16 cellular contexts compared by ENCODE assay signal in genomic region chr17:41772218-41772585, GRCh38. TPM values are rescaled to one million over a fixed set of nuclear protein-coding genes. Genes with fewer than 3 reads are reported as not detected.
DNase-seq lines count a peak whose midpoint lies in the region; ATAC-seq and TF ChIP-seq lines count a peak whose summit lies in the region.
"Had no signal": no experiment of that assay in that cellular context is flagged by ENCODE, and none has a peak within 500 bp of the region (broad histone marks: within the 10 kb centered on the region; RNA-seq: fewer than 3 reads in every experiment).

No MANE protein-coding gene starts in this region.

- no peaks in the 10 kb centered on the region for H3K9me2 ChIP-seq in PC-3 (replicated peaks; ENCODE audit: low read length)

- H3K4me1 ChIP-seq in H9 (ENCODE audit: insufficient read depth, low read length) (peaks cover 7% of the 10 kb centered on the region; the same call in 1 of the 2 replicates), PC-3 (ENCODE audit: insufficient read depth, low read length) (peaks cover 45% of the 10 kb centered on the region), smooth muscle cell (ENCODE audit: low read depth) (peaks cover 19% of the 10 kb centered on the region)

- H4K20me1 ChIP-seq in H9 (ENCODE audit: control insufficient read depth, insufficient read depth, insufficient read length) (no peaks in the 10 kb centered on the region), PC-3 (ENCODE audit: low read length) (peaks cover 4% of the 10 kb centered on the region), smooth muscle cell (ENCODE audit: low read depth) (peaks cover 78% of the 10 kb centered on the region)

- BruUV-seq in PC-3 (replicated peaks; lab: Mats Ljungman, UMichigan), result no TSS peak

- peaks cover 6% of the 10 kb centered on the region for H3F3A ChIP-seq in PC-3 (ENCODE audit: low read length, unreplicated experiment)
- peaks cover 14% of the 10 kb centered on the region for H3F3A ChIP-seq in smooth muscle cell (ENCODE audit: low read depth)

- no peak overlapping the region for H3T11ph ChIP-seq in H9 (ENCODE audit: low read length)

- H3K9ac ChIP-seq in H9 (ENCODE audit: extremely low read depth, insufficient read length, low read length), result no peak overlapping the region
- peak overlapping the region; percentile 77 for H3K9ac ChIP-seq in PC-3 (ENCODE audit: low read length)
- H3K9ac ChIP-seq in smooth muscle cell (ENCODE audit: low read depth), result peak overlapping the region; percentile 34

- no peak overlapping the region for H2BK5ac ChIP-seq in H9 (ENCODE audit: insufficient read length, low read length)

- no peaks in the 10 kb centered on the region for H3K27me3 Mint-ChIP-seq in H9 (ENCODE audit: low read depth)
- H3K27me3 Mint-ChIP-seq: activated naive CD4-positive, alpha-beta T cell treated with anti-CD3 and anti-CD28 coated beads, Interleukin-2, amount 50 U/mL, for 24 hours had no signal

- H3K27ac Mint-ChIP-seq in H9, result peak overlapping the region; percentile 22 to 72 (median 70); a peak in 3 of 7 replicates
- H3K27ac Mint-ChIP-seq: activated naive CD4-positive, alpha-beta T cell treated with anti-CD3 and anti-CD28 coated beads, Interleukin-2, amount 50 U/mL, for 24 hours had no signal

- no peak overlapping the region for H4K8ac ChIP-seq in H9 (replicated peaks; ENCODE audit: insufficient read length, low read depth, low read length)

- H4K91ac ChIP-seq in H9 (ENCODE audit: insufficient read length, low read depth, low read length), result no peak overlapping the region

- H2BK20ac ChIP-seq in H9 (ENCODE audit: low read depth, low read length, poor library complexity, severe bottlenecking), result no peak overlapping the region

- H2BK120ac ChIP-seq in H9 (ENCODE audit: low read depth, low read length, poor library complexity, severe bottlenecking), result no peak overlapping the region

- no peak overlapping the region for H2BK12ac ChIP-seq in H9 (ENCODE audit: insufficient read length, low read depth, low read length)

- no CpG with 5 or more reads among the region's 4 CpGs for WGBS in H9 (ENCODE audit: extremely low coverage, insufficient read length, low lambda C conversion rate)
- WGBS in smooth muscle cell (ENCODE audit: low lambda C conversion rate), result 65% methylated on average over 4 of the region's 4 CpGs

- POLR2A ChIA-PET in PC-3 (lab: Charles Lee; ENCODE audit: unreplicated experiment), result no interaction called here

- no peak overlapping the region for H2AK5ac ChIP-seq in H9 (ENCODE audit: insufficient read length, low read length)

- CTCF ChIA-PET in PC-3 (lab: Charles Lee), result no interaction called here

- TF ChIP-seq CTCF in H9 (conservative IDR thresholded peaks at IDR 0.05) (no peak), PC-3 (conservative IDR thresholded peaks at IDR 0.05; ENCODE audit: low read depth, low read length) (no peak), smooth muscle cell (IDR thresholded peaks at IDR 0.05; ENCODE audit: borderline replicate concordance, insufficient read depth, poor library complexity, severe bottlenecking) (no peak)

- no peak overlapping the region for H4K5ac ChIP-seq in H9 (ENCODE audit: insufficient read length, low read depth, low read length)

- no peaks in the 10 kb centered on the region for H3K9me3 Mint-ChIP-seq in H9
- H3K9me3 Mint-ChIP-seq: activated naive CD4-positive, alpha-beta T cell treated with anti-CD3 and anti-CD28 coated beads, Interleukin-2, amount 50 U/mL, for 24 hours had no signal

- no peak overlapping the region for H3K14ac ChIP-seq in H9 (ENCODE audit: insufficient read depth, low read length)

- no peak overlapping the region for H2BK15ac ChIP-seq in H9 (ENCODE audit: low read depth, low read length)

- ATAC-seq in PC-3 (peak; percentile 34), GM21515 (IDR thresholded peaks at IDR 0.05; ENCODE audit: unreplicated experiment) (no peak)

- no peaks in the 10 kb centered on the region for H3K23me2 ChIP-seq in H9 (ENCODE audit: insufficient read length, low read depth, low read length, poor library complexity, severe bottlenecking)

- H3K79me2 ChIP-seq in H9 (ENCODE audit: insufficient read depth, low read length) (no peaks in the 10 kb centered on the region; the same call in 1 of the 2 replicates), PC-3 (ENCODE audit: low read length) (peaks cover 40% of the 10 kb centered on the region), smooth muscle cell (ENCODE audit: low read depth) (peaks cover 53% of the 10 kb centered on the region)

- H3K4me1 Mint-ChIP-seq in H9, result peaks cover 44 to 52% of the 10 kb centered on the region in 2 experiments
- H3K4me1 Mint-ChIP-seq: activated naive CD4-positive, alpha-beta T cell treated with anti-CD3 and anti-CD28 coated beads, Interleukin-2, amount 50 U/mL, for 24 hours had no signal

- no peaks in the 10 kb centered on the region for H3K79me1 ChIP-seq in H9 (ENCODE audit: insufficient read depth, low read depth, low read length, poor library complexity, severe bottlenecking)

- H3K4me3 ChIP-seq in PC-3 (ENCODE audit: low read length), result peak overlapping the region; percentile 42; the same call in 1 of the 2 replicates
- no peak overlapping the region for H3K4me3 ChIP-seq in smooth muscle cell

- H3K4me2 ChIP-seq in H9 (ENCODE audit: insufficient read depth, insufficient read length, low read length) (no peak overlapping the region), PC-3 (ENCODE audit: low read length) (peak overlapping the region; percentile 80), smooth muscle cell (peak overlapping the region; percentile 15)

- DNase-seq in H9 (peak; percentile 89), PC-3 (peak; percentile 82), iPS-NIHi7 (ENCODE audit: extremely low spot score) (peak; percentile 73), smooth muscle cell (lab: John Stamatoyannopoulos, UW; ENCODE audit: unreplicated experiment) (no peak), globus pallidus (ENCODE audit: low spot score) (no peak), NCI-H2227 treated with DMSO at 0.1 percent for 48 hours (lab: John Stamatoyannopoulos, UW) (no peak), NCI-H2171 treated with DMSO at 0.1 percent for 48 hours (lab: John Stamatoyannopoulos, UW) (no peak)
- DNase-seq: activated CD4-positive, alpha-beta T cell treated with anti-CD3 and anti-CD28 coated beads, Interleukin-2, amount 50 U/mL, for 4 hours; dermis blood vessel endothelial cell; DND-41; KG1; occipital lobe; stimulated activated CD4-positive, alpha-beta T cell treated with anti-CD3 and anti-CD28 coated beads, Interleukin-4, amount 100 ng/mL, for 1 hour; substantia nigra had no signal

- no peak overlapping the region for H3K18ac ChIP-seq in H9 (ENCODE audit: insufficient read length, low read depth, low read length)

- no peaks in the 10 kb centered on the region for H3K9me3 ChIP-seq in H9 (ENCODE audit: control insufficient read depth, low read depth, low read length)
- H3K9me3 ChIP-seq in PC-3 (ENCODE audit: low read length), result no peaks in the 10 kb centered on the region
- no peaks in the 10 kb centered on the region for H3K9me3 ChIP-seq in smooth muscle cell (replicated peaks; ENCODE audit: low read depth)

- no peak overlapping the region for H3K23ac ChIP-seq in H9 (ENCODE audit: insufficient read length, low read depth, low read length)

- intact Hi-C loops in PC-3 (cut with micrococcal nuclease), result loop anchor here (2.0 kb wide), 1 partner anchor 29 kb away; no protein-coding TSS in a partner anchor

- H3K4me3 Mint-ChIP-seq in H9, result no peak overlapping the region; a peak in 1 of 5 replicates
- H3K4me3 Mint-ChIP-seq: activated naive CD4-positive, alpha-beta T cell treated with anti-CD3 and anti-CD28 coated beads, Interleukin-2, amount 50 U/mL, for 24 hours had no signal

- H3K27me3 ChIP-seq in H9 (ENCODE audit: insufficient read depth, low read length), result no peaks in the 10 kb centered on the region
- H3K27me3 ChIP-seq in PC-3 (ENCODE audit: low read length), result no peaks in the 10 kb centered on the region
- no peaks in the 10 kb centered on the region for H3K27me3 ChIP-seq in smooth muscle cell (ENCODE audit: low read depth)

- H2AFZ ChIP-seq in H9 (ENCODE audit: low read length) (no peak overlapping the region), PC-3 (ENCODE audit: low read length) (no peak overlapping the region), smooth muscle cell (ENCODE audit: low read depth) (no peak overlapping the region)

- H3K4ac ChIP-seq in H9 (ENCODE audit: low read depth, low read length), result no peak overlapping the region

- no peak overlapping the region for H3K56ac ChIP-seq in H9 (ENCODE audit: insufficient read length, low read depth, low read length)

- H3K36me3 ChIP-seq in PC-3 (ENCODE audit: low read depth, low read length), result peaks cover 22% of the 10 kb centered on the region
- H3K36me3 ChIP-seq in smooth muscle cell (ENCODE audit: low read depth), result no peaks in the 10 kb centered on the region

- H3K36me3 Mint-ChIP-seq in H9 (ENCODE audit: insufficient read depth in 1 of 3, low read depth in 3 of 3), result peaks cover 18 to 45% (median 45%) of the 10 kb centered on the region in 3 experiments
- H3K36me3 Mint-ChIP-seq: activated naive CD4-positive, alpha-beta T cell treated with anti-CD3 and anti-CD28 coated beads, Interleukin-2, amount 50 U/mL, for 24 hours had no signal

- H3K27ac ChIP-seq in H9 (ENCODE audit: insufficient read length, low read depth, low read length), result no peak overlapping the region
- peak overlapping the region; percentile 93 for H3K27ac ChIP-seq in PC-3 (ENCODE audit: low read length)
- peak overlapping the region; percentile 90 for H3K27ac ChIP-seq in smooth muscle cell (ENCODE audit: low read depth)

RNA-seq across cellular contexts. Expression of gene JUP, which starts 14.3 kb away (rescaled TPM):
- total RNA-seq in H9 (2021), result 87.9 and 90.1 TPM in 2 replicates
- 132 and 168 TPM in 2 replicates for total RNA-seq in PC-3 (2014; rRNA removed)
- 167 and 238 TPM in 2 replicates for total RNA-seq in smooth muscle cell
- polyA plus RNA-seq in smooth muscle cell, result 124 and 277 TPM in 2 replicates

RNA-seq across cellular contexts. Expression of gene HAP1, which starts 37.8 kb away (rescaled TPM):
- 2.2 and 2.5 TPM in 2 replicates for total RNA-seq in H9 (2021)
- 1.2 and 1.4 TPM in 2 replicates for total RNA-seq in PC-3 (2014; rRNA removed)
- 0.04 and 0.36 TPM in 2 replicates for total RNA-seq in smooth muscle cell
- 0.54 and 0.73 TPM in 2 replicates for polyA plus RNA-seq in smooth muscle cell

RNA-seq across cellular contexts. Expression of gene P3H4, which starts 39.5 kb away (rescaled TPM):
- total RNA-seq in H9 (2021), result 22.9 and 24.0 TPM in 2 replicates
- 29.6 and 35.1 TPM in 2 replicates for total RNA-seq in PC-3 (2014; rRNA removed)
- total RNA-seq in smooth muscle cell, result 77.4 and 98.6 TPM in 2 replicates
- polyA plus RNA-seq in smooth muscle cell, result 149 and 186 TPM in 2 replicates

RNA-seq across cellular contexts. Expression of gene FKBP10, which starts 40.6 kb away (rescaled TPM):
- total RNA-seq in H9 (2021), result 166 TPM in 2 replicates
- total RNA-seq in PC-3 (2014; rRNA removed), result 63.4 and 69.8 TPM in 2 replicates
- total RNA-seq in smooth muscle cell, result 603 and 724 TPM in 2 replicates
- 253 and 289 TPM in 2 replicates for polyA plus RNA-seq in smooth muscle cell

Comparison
In these comparisons a context has a peak if more than half of its experiments do, and no peak if none do; other contexts are left out.
1. DNase-seq: peak in H9 (single experiment), PC-3 (single experiment) and iPS-NIHi7 (single experiment); none in smooth muscle cell (single experiment), globus pallidus (single experiment), NCI-H2227 treated with DMSO at 0.1 percent for 48 hours (single experiment) and NCI-H2171 treated with DMSO at 0.1 percent for 48 hours (single experiment).